In the genomic region with DNA sequence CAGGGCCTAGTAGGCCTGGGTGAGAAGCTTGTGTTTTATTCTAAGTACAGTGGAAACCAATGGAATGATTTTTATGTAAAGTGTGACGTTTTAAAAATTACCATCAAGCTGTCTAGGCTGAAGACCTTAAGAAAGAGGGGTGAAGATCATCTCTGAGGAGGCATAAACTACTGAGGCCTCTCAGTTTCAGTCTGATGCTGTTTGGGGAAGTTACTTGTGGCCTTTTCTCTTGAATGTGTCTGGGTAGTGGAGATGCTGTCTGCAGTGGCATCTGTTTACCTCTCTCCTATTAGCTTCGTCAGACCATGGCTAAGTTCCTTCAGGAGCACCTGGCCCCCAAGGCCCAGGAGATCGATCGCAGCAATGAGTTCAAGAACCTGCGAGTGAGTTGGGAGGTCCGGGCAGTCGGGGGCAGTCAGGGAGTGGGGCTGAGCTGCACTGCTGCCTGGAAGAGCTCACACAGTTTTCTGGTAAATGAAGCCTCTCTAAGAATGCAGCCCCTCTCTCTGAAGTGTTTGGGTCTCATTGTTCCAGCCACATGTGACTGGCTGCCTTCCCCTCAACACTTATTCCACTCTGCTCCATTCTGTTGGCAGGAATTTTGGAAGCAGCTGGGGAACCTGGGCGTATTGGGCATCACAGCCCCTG, we compare ENCODE assay signal across 10 cellular contexts.
A peak's percentile ranks its signal among the peaks of the same experiment; 100 is the strongest.
DNase-seq lines count a peak whose midpoint lies in the region; ATAC-seq and TF ChIP-seq lines count a peak whose summit lies in the region.
"Had no signal": no experiment of that assay in that cellular context is flagged by ENCODE, and none has a peak within 500 bp of the region (broad histone marks: within the 10 kb centered on the region; RNA-seq: fewer than 3 reads in every experiment).

No MANE protein-coding gene starts in this region.

- peak overlapping the region; percentile 30 for H3K4me3 Mint-ChIP-seq in dendritic cell treated with granulocyte-macrophage colony-stimulating factor and Interleukin-4, amounts not matched to agents 40 ng/mL and 50 ng/mL, for 4 days

- TF ChIP-seq CTCF in DND-41 (IDR thresholded peaks at IDR 0.05; ENCODE audit: borderline replicate concordance, extremely low read depth, low read length, poor library complexity, severe bottlenecking), result no peak

- H3K9me3 Mint-ChIP-seq in dendritic cell treated with granulocyte-macrophage colony-stimulating factor and Interleukin-4, amounts not matched to agents 40 ng/mL and 50 ng/mL, for 4 days, result no peaks in the 10 kb centered on the region

- DNase-seq in DND-41 (no peak), LoVo (ENCODE audit: low spot score) (no peak), NCI-H1694 (lab: John Stamatoyannopoulos, UW) (no peak), NCI-H82 (lab: John Stamatoyannopoulos, UW) (no peak)
- DNase-seq: retina had no signal

- H3K4me3 ChIP-seq in DND-41 (ENCODE audit: low read depth in 1 of 2, low read length in 2 of 2), result peak overlapping the region in 1 of 2 experiments; percentile 35; a peak in 1 of 4 replicates

- intact Hi-C loops in dendritic cell treated with granulocyte-macrophage colony-stimulating factor and Interleukin-4, amounts not matched to agents 40 ng/mL and 50 ng/mL, for 4 days (cut with micrococcal nuclease), result no loop called here

- H3K36me3 Mint-ChIP-seq in dendritic cell treated with granulocyte-macrophage colony-stimulating factor and Interleukin-4, amounts not matched to agents 40 ng/mL and 50 ng/mL, for 4 days (ENCODE audit: low read depth), result peaks cover 53% of the 10 kb centered on the region

- H3K27me3 ChIP-seq in DND-41 (ENCODE audit: insufficient read depth, low read length, poor library complexity), result no peaks in the 10 kb centered on the region

- no peak overlapping the region for H3K27ac ChIP-seq in DND-41 (ENCODE audit: low read length)

- H3K4me1 ChIP-seq in DND-41 (ENCODE audit: insufficient read depth, low read length), result peaks cover 35% of the 10 kb centered on the region

- no peak overlapping the region for H2AFZ ChIP-seq in DND-41 (ENCODE audit: low read depth, low read length)

- no peaks in the 10 kb centered on the region for H3K9me3 ChIP-seq in DND-41 (ENCODE audit: insufficient read depth, low read length, severe bottlenecking)

- peak overlapping the region; percentile 3 for H3K27ac Mint-ChIP-seq in dendritic cell treated with granulocyte-macrophage colony-stimulating factor and Interleukin-4, amounts not matched to agents 40 ng/mL and 50 ng/mL, for 4 days

- H3K27me3 Mint-ChIP-seq in dendritic cell treated with granulocyte-macrophage colony-stimulating factor and Interleukin-4, amounts not matched to agents 40 ng/mL and 50 ng/mL, for 4 days, result no peaks in the 10 kb centered on the region

- H3K4me2 ChIP-seq in DND-41 (ENCODE audit: insufficient read depth, low read length), result peak overlapping the region; percentile 85

- H3K9ac ChIP-seq in DND-41 (ENCODE audit: low read depth, low read length), result no peak overlapping the region

- peaks cover 52% of the 10 kb centered on the region for H3K36me3 ChIP-seq in DND-41 (ENCODE audit: insufficient read depth, low read length)

- ATAC-seq in DND-41 (ENCODE audit: insufficient read depth, low read depth) (no peak), GM19452 (IDR thresholded peaks at IDR 0.05; ENCODE audit: unreplicated experiment) (peak; percentile 49), HG03442 (IDR thresholded peaks at IDR 0.05; ENCODE audit: unreplicated experiment) (peak; percentile 45), HG03460 (IDR thresholded peaks at IDR 0.05; ENCODE audit: unreplicated experiment) (no peak)
- ATAC-seq: Right ventricle myocardium inferior had no signal

- H4K20me1 ChIP-seq in DND-41 (ENCODE audit: insufficient read depth, low read length), result no peaks in the 10 kb centered on the region

- H3K4me1 Mint-ChIP-seq in dendritic cell treated with granulocyte-macrophage colony-stimulating factor and Interleukin-4, amounts not matched to agents 40 ng/mL and 50 ng/mL, for 4 days (ENCODE audit: low read depth), result peaks cover 31% of the 10 kb centered on the region

- H3K79me2 ChIP-seq in DND-41 (ENCODE audit: insufficient read depth, low read length), result peaks cover 26% of the 10 kb centered on the region

Comparison
In these comparisons a context has a peak if more than half of its experiments do, and no peak if none do; other contexts are left out.
1. ATAC-seq: peak in GM19452 (single experiment) and HG03442 (single experiment); none in DND-41 (single experiment) and HG03460 (single experiment).